Comparison of ENCODE assay signal across 9 cellular contexts in genomic region chr18:35971661-35972196, GRCh38.
DNase-seq lines count a peak whose midpoint lies in the region; ATAC-seq, FAIRE-seq and TF ChIP-seq lines count a peak whose summit lies in the region.
"Had no signal": no experiment of that assay in that cellular context is flagged by ENCODE, and none has a peak within 500 bp of the region (broad histone marks: within the 10 kb centered on the region; RNA-seq: fewer than 3 reads in every experiment).

No MANE protein-coding gene starts in this region.

- DNase-seq in DMS153 treated with DMSO at 0.1 percent for 48 hours (lab: John Stamatoyannopoulos, UW; ENCODE audit: unreplicated experiment), result peak; percentile 49
- no peak for DNase-seq in DMS153 (lab: John Stamatoyannopoulos, UW)
- DNase-seq in astrocyte of the cerebellum (ENCODE audit: low read depth), result no peak
- DNase-seq in stomach, result no peak
- DNase-seq in T-helper 9 cell, result no peak

- peak; percentile 38 for FAIRE-seq in islet of Langerhans (lab: Jason Lieb, UNC)
- FAIRE-seq: A204.1 had no signal

- peak overlapping the region; percentile 92 for H3K9ac ChIP-seq in Loucy (ENCODE audit: low read depth, low read length, poor library complexity, severe bottlenecking)

- H3K27me3 ChIP-seq in Loucy (ENCODE audit: insufficient read depth, low read length, poor library complexity, severe bottlenecking) (no peaks in the 10 kb centered on the region), stomach (no peaks in the 10 kb centered on the region)

- H3K4me2 ChIP-seq in Loucy (ENCODE audit: low read depth, low read length, poor library complexity, severe bottlenecking), result peak overlapping the region; percentile 87

- H3K79me2 ChIP-seq in Loucy (ENCODE audit: insufficient read depth, low read length), result peaks cover 33% of the 10 kb centered on the region

- TF ChIP-seq POLR2A in stomach (IDR thresholded peaks at IDR 0.05), result no peak

- H2AFZ ChIP-seq in Loucy (ENCODE audit: low read length), result peak overlapping the region; percentile 98

- H3K4me3 ChIP-seq in Loucy (ENCODE audit: low read length, poor library complexity, severe bottlenecking) (peak overlapping the region; percentile 97), astrocyte of the cerebellum (ENCODE audit: low read depth, low read length) (peak overlapping the region; percentile 99), stomach (peak overlapping the region; percentile 79 to 87 (median 83))

- intact Hi-C loops in stomach (cut with DNase I; ENCODE audit: low total_unique reads), result no loop called here

- TF ChIP-seq CTCF in Loucy (conservative IDR thresholded peaks at IDR 0.05; ENCODE audit: low read length) (no peak), astrocyte of the cerebellum (IDR thresholded peaks at IDR 0.05; ENCODE audit: low read depth, low read length, missing control alignments) (no peak), stomach (IDR thresholded peaks at IDR 0.05) (no peak)

- peaks cover 7% of the 10 kb centered on the region; the same call in 1 of the 2 replicates for H3K36me3 ChIP-seq in Loucy (ENCODE audit: insufficient read depth, low read length)
- peaks cover 4 to 24% (median 22%) of the 10 kb centered on the region in 4 donors for H3K36me3 ChIP-seq in stomach

- peak; percentile 24 for ATAC-seq in GM21723 (IDR thresholded peaks at IDR 0.05; ENCODE audit: unreplicated experiment)

- no peaks in the 10 kb centered on the region for H3K9me2 ChIP-seq in Loucy (replicated peaks; ENCODE audit: low read depth, low read length)

- TF ChIP-seq EP300 in stomach (IDR thresholded peaks at IDR 0.05), result no peak

- no peaks in the 10 kb centered on the region for H3F3A ChIP-seq in Loucy (ENCODE audit: low read depth)

- peaks cover 36% of the 10 kb centered on the region for H3K4me1 ChIP-seq in Loucy (ENCODE audit: insufficient read depth, low read length, poor library complexity, severe bottlenecking)
- peaks cover 14 to 39% (median 23%) of the 10 kb centered on the region in 4 donors for H3K4me1 ChIP-seq in stomach

- no peaks in the 10 kb centered on the region for H3K9me3 ChIP-seq in Loucy (ENCODE audit: insufficient read depth, low read depth, low read length)
- no peaks in the 10 kb centered on the region for H3K9me3 ChIP-seq in stomach

- peaks cover 9% of the 10 kb centered on the region for H4K20me1 ChIP-seq in Loucy (ENCODE audit: insufficient read depth, low read length, poor library complexity, severe bottlenecking)

- H3K27ac ChIP-seq in stomach, result peak overlapping the region; percentile 87 to 98 (median 93)

- 26 to 33% (median 27%) methylated on average over 15 of the region's 15 CpGs for WGBS in stomach, 5 donors

- in situ Hi-C loops in astrocyte of the cerebellum (cut with HindIII; ENCODE audit: low sequenced_read_pairs), result no loop called here
